Comparison of ENCODE assay signal across 1 cellular context in the genomic region with DNA sequence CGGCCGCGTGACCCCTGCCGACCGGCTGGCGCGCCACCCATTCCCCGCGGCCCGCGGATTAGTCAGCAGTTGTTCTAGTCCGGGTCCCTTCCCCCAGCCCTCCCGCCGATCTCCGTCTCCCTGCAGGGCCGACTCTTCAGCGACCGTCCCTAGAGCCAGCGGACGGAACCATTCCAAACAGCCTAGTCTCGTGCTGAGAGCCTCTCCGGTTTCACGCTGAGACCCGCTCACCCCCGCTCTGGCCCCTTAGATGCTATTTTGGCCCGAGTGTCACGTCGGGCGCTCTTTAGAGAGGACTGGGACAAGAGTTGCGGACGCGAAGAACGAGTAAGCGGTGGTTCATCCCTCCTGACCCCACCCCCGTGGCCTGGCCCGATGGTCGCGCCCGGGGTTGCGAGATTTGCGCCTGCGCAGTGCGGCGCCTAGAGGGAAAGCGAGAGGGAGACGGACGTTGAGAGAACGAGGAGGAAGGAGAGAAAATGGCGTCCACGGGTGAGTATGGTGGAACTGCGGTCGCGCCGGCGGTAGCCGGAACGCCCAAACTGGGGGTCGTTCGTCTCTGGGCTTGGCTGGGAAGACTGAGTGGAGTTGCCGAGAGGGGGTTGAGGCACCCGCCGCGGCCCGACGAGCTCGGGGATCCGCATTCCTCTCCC.
A peak's percentile ranks its signal among the peaks of the same experiment; 100 is the strongest.
TF ChIP-seq lines count a peak whose summit lies in the region.

Gene EWSR1, plus strand, starts transcription at position 411 of the 653 bp plus-strand sequence. Its CDS starts 69 bp downstream, at position 480.
Gene RHBDD3, minus strand, starts transcription at position 124 of the 653 bp plus-strand sequence. CDS start 2,355 bp downstream, outside the sequence.

TF ChIP-seq in HepG2, 621 proteins besides CTCF, POLR2A, EP300 and RAD21 (continued from another document and continues in another):
- TF ChIP-seq ZNF142 (CRISPR knock-in tag; IDR thresholded peaks at IDR 0.05): 0 out of 2 replicates have a peak, but pooled peaks have one; percentile 22
- peak; percentile 1 for TF ChIP-seq IKZF4 (CRISPR knock-in tag; IDR thresholded peaks at IDR 0.05; ENCODE audit: borderline replicate concordance, low read depth, not compliant biosample characterization)
- no peak for TF ChIP-seq FOXA3 (CRISPR knock-in tag; IDR thresholded peaks at IDR 0.05)
- TF ChIP-seq CBFB (CRISPR knock-in tag; IDR thresholded peaks at IDR 0.05): 0 out of 2 replicates have a peak, but pooled peaks have one; percentile 28
- TF ChIP-seq ZNF878 (CRISPR knock-in tag; IDR thresholded peaks at IDR 0.05): no peak; the same call in 1 of the 2 replicates
- TF ChIP-seq ZMYM3 (CRISPR knock-in tag; IDR thresholded peaks at IDR 0.05): peak; percentile 69
- TF ChIP-seq PAF1 (CRISPR knock-in tag; IDR thresholded peaks at IDR 0.05): no peak
- TF ChIP-seq, protein P1, sequence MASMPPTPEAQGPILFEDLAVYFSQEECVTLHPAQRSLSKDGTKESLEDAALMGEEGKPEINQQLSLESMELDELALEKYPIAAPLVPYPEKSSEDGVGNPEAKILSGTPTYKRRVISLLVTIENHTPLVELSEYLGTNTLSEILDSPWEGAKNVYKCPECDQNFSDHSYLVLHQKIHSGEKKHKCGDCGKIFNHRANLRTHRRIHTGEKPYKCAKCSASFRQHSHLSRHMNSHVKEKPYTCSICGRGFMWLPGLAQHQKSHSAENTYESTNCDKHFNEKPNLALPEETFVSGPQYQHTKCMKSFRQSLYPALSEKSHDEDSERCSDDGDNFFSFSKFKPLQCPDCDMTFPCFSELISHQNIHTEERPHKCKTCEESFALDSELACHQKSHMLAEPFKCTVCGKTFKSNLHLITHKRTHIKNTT (CRISPR knock-in tag; IDR thresholded peaks at IDR 0.05): no peak
- peak; percentile 10; the same call in 1 of the 2 replicates for TF ChIP-seq AKNA (CRISPR knock-in tag; IDR thresholded peaks at IDR 0.05; ENCODE audit: borderline replicate concordance)
- peak; percentile 98 for TF ChIP-seq BHLHE40 (IDR thresholded peaks at IDR 0.05; ENCODE audit: low read length)
- TF ChIP-seq ZHX1 (CRISPR knock-in tag; IDR thresholded peaks at IDR 0.05; ENCODE audit: low read depth): no peak
- peak; percentile 46 for TF ChIP-seq NRL (CRISPR knock-in tag; IDR thresholded peaks at IDR 0.05; ENCODE audit: borderline replicate concordance)
- TF ChIP-seq EZH2 (conservative IDR thresholded peaks at IDR 0.05; ENCODE audit: low read depth, low read length): no peak
- TF ChIP-seq HNF1A (IDR thresholded peaks at IDR 0.05; ENCODE audit: low read depth): no peak
- no peak; the same call in 1 of the 2 replicates for TF ChIP-seq HNF1A (CRISPR knock-in tag; IDR thresholded peaks at IDR 0.05; ENCODE audit: borderline replicate concordance)
- TF ChIP-seq ZBTB3 (CRISPR knock-in tag; IDR thresholded peaks at IDR 0.05; ENCODE audit: borderline replicate concordance, low read depth): 0 out of 2 replicates have a peak, but pooled peaks have one; percentile 89
- peak; percentile 95 for TF ChIP-seq NFRKB (IDR thresholded peaks at IDR 0.05)
- peak; percentile 92 for TF ChIP-seq KDM2A (CRISPR knock-in tag; IDR thresholded peaks at IDR 0.05; ENCODE audit: borderline replicate concordance, low read depth)
- TF ChIP-seq XRCC5 (optimal IDR thresholded peaks at IDR 0.05; ENCODE audit: low read length): peak; percentile 88
- no peak for TF ChIP-seq ZNF740 (CRISPR knock-in tag; IDR thresholded peaks at IDR 0.05)
- TF ChIP-seq CCDC6 (CRISPR knock-in tag; IDR thresholded peaks at IDR 0.05): no peak; the same call in 1 of the 2 replicates
- peak; percentile 98 for TF ChIP-seq PCBP1 (IDR thresholded peaks at IDR 0.05; ENCODE audit: borderline replicate concordance, low read depth, low read length)
- peak; percentile 5; the same call in 1 of the 2 replicates for TF ChIP-seq MIXL1 (CRISPR knock-in tag; IDR thresholded peaks at IDR 0.05)
- TF ChIP-seq, protein P2, sequence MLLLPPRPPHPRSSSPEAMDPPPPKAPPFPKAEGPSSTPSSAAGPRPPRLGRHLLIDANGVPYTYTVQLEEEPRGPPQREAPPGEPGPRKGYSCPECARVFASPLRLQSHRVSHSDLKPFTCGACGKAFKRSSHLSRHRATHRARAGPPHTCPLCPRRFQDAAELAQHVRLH (CRISPR knock-in tag; IDR thresholded peaks at IDR 0.05; ENCODE audit: borderline replicate concordance, low read depth): peak; percentile 78; the same call in 1 of the 2 replicates
